In the genomic region with DNA sequence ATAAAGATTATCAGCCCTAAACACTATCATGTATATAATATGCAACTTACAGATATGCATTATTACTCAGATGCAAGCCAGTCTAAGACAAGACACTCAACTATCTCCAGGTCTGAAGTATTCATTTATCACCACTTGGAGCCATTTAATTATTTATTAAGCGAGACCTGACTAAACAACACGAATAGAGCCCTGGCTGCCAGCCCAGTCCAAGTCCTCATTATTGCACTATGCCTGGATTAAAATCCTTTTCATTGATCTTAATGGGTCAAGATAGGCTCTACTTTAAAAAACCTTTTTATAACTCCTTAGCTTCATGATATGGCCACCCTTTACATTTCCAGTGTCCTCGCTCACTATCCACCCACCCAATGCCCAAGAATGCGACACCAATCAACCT, we compare ENCODE assay signal across 35 cellular contexts.
DNase-seq lines count a peak whose midpoint lies in the region; ATAC-seq, FAIRE-seq and TF ChIP-seq lines count a peak whose summit lies in the region.
"Had no signal": no experiment of that assay in that cellular context is flagged by ENCODE, and none has a peak within 500 bp of the region (broad histone marks: within the 10 kb centered on the region; RNA-seq: fewer than 3 reads in every experiment).

No MANE protein-coding gene starts in this region.

- H3K27ac ChIP-seq in GM23338 (ENCODE audit: low read depth): no peak overlapping the region
- no peak overlapping the region for H3K27ac ChIP-seq in gastroesophageal sphincter
- H3K27ac ChIP-seq: BLaER1 treated with 17β-estradiol and CSF1 and Interleukin-3, amounts not matched to agents 10 nM and 100 nM; coronary artery; epithelial cell of prostate; psoas muscle had no signal

- peak overlapping the region; percentile 38; the same call in 1 of the 2 replicates for H3K4me2 ChIP-seq in GM23338
- H3K4me2 ChIP-seq: BLaER1 treated with 17β-estradiol and CSF1 and Interleukin-3, amounts not matched to agents 10 nM and 100 nM had no signal

- no peaks in the 10 kb centered on the region for H3K36me3 ChIP-seq in GM23338 (ENCODE audit: insufficient read depth)
- no peaks in the 10 kb centered on the region for H3K36me3 ChIP-seq in gastroesophageal sphincter
- H3K36me3 ChIP-seq: BLaER1 treated with 17β-estradiol and CSF1 and Interleukin-3, amounts not matched to agents 10 nM and 100 nM; upper lobe of left lung had no signal

- H4K20me1 ChIP-seq in GM23338 (replicated peaks; ENCODE audit: insufficient read depth): no peaks in the 10 kb centered on the region
- H4K20me1 ChIP-seq: BLaER1 treated with 17β-estradiol and CSF1 and Interleukin-3, amounts not matched to agents 10 nM and 100 nM had no signal

- H3K9me3 Mint-ChIP-seq in GM23338 (no peaks in the 10 kb centered on the region), nephron (no peaks in the 10 kb centered on the region)
- H3K9me3 Mint-ChIP-seq: activated CD4-positive, alpha-beta memory T cell treated with anti-CD3 and anti-CD28 coated beads for 36 hours; activated naive CD8-positive, alpha-beta T cell treated with anti-CD3 and anti-CD28 coated beads, Interleukin-2, amount 50 U/mL, for 24 hours; activated T-cell treated with anti-CD3 and anti-CD28 coated beads, Interleukin-2, amount 50 U/mL, for 72 hours; IgD-negative memory B cell; naive B cell; T-helper 2 cell treated with Interferon-gamma antibody and Interleukin-4, amounts not matched to agents 5 μg/mL and 100 μg/mL, for 36 hours had no signal

- no peak overlapping the region for H2AFZ ChIP-seq in GM23338

- TF ChIP-seq CTCF in GM23338 (conservative IDR thresholded peaks at IDR 0.05; ENCODE audit: low read depth in 2 of 2) (no peak), nephron (IDR thresholded peaks at IDR 0.05; ENCODE audit: unreplicated experiment in 3 of 3) (no peak), gastroesophageal sphincter (IDR thresholded peaks at IDR 0.05) (no peak)

- 55 to 61% methylated on average over 4 of the region's 4 CpGs for WGBS in gastroesophageal sphincter (ENCODE audit: low coverage in 1 of 2), 2 donors

- H3K36me3 Mint-ChIP-seq in GM23338 (ENCODE audit: low read depth) (no peaks in the 10 kb centered on the region), nephron (ENCODE audit: low read depth) (no peaks in the 10 kb centered on the region)
- H3K36me3 Mint-ChIP-seq: activated CD4-positive, alpha-beta memory T cell treated with anti-CD3 and anti-CD28 coated beads for 36 hours; naive B cell had no signal

- no peaks in the 10 kb centered on the region for H3K9me2 ChIP-seq in GM23338 (ENCODE audit: insufficient read depth)

- no peaks in the 10 kb centered on the region for H3K27me3 Mint-ChIP-seq in GM23338 (ENCODE audit: insufficient read depth, low read depth, poor library complexity)
- H3K27me3 Mint-ChIP-seq in nephron (ENCODE audit: low read depth): no peaks in the 10 kb centered on the region
- H3K27me3 Mint-ChIP-seq: IgD-negative memory B cell had no signal

- TF ChIP-seq POLR2A in gastroesophageal sphincter (IDR thresholded peaks at IDR 0.05): no peak

- no peak for TF ChIP-seq EP300 in gastroesophageal sphincter (IDR thresholded peaks at IDR 0.05)

- no peaks in the 10 kb centered on the region for H3K9me3 ChIP-seq in gastroesophageal sphincter
- H3K9me3 ChIP-seq: BLaER1 treated with 17β-estradiol and CSF1 and Interleukin-3, amounts not matched to agents 10 nM and 100 nM; psoas muscle; upper lobe of left lung had no signal

- H3K4me1 Mint-ChIP-seq in GM23338: peaks cover 38% of the 10 kb centered on the region
- H3K4me1 Mint-ChIP-seq in nephron: peaks cover 66% of the 10 kb centered on the region
- H3K4me1 Mint-ChIP-seq: activated naive CD8-positive, alpha-beta T cell treated with anti-CD3 and anti-CD28 coated beads, Interleukin-2, amount 50 U/mL, for 24 hours had no signal

- ATAC-seq in GM23338 (no peak), gastroesophageal sphincter (no peak)
- ATAC-seq: activated naive CD8-positive, alpha-beta T cell treated with anti-CD3 and anti-CD28 coated beads, Interleukin-2, amount 50 U/mL, for 24 hours; activated T-cell treated with anti-CD3 and anti-CD28 coated beads, Interleukin-2, amount 50 U/mL, for 72 hours; left ventricle myocardium superior; Panc1; psoas muscle had no signal

- DNase-seq in DMS153 treated with DMSO at 0.1 percent for 48 hours (lab: John Stamatoyannopoulos, UW; ENCODE audit: unreplicated experiment) (peak; percentile 59), GM23338 (ENCODE audit: low spot score) (no peak), NCI-H446 treated with DMSO at 0.1 percent for 48 hours (lab: John Stamatoyannopoulos, UW) (peak; percentile 15), urothelium cell line (ENCODE audit: low spot score) (no peak), H4 (ENCODE audit: low spot score) (no peak)
- DNase-seq: activated CD4-positive, alpha-beta memory T cell treated with anti-CD3 and anti-CD28 coated beads for 36 hours; activated CD4-positive, alpha-beta T cell treated with anti-CD3 and anti-CD28 coated beads for 1 hour; activated naive CD4-positive, alpha-beta T cell; activated naive CD8-positive, alpha-beta T cell treated with anti-CD3 and anti-CD28 coated beads, Interleukin-2, amount 50 U/mL, for 24 hours; activated T-cell treated with anti-CD3 and anti-CD28 coated beads, Interleukin-2, amount 50 U/mL, for 72 hours; caudate nucleus; effector memory CD4-positive, alpha-beta T cell; head of caudate nucleus; islet precursor cell; left ventricle myocardium superior; naive B cell; NCI-H1930; NCI-H524; occipital lobe; psoas muscle; SHP77 treated with DMSO at 0.1 percent for 48 hours; stimulated activated CD4-positive, alpha-beta T cell treated with anti-CD3 and anti-CD28 coated beads, Interleukin-15, amount 100 ng/mL, for 24 hours; stimulated activated CD4-positive, alpha-beta T cell treated with anti-CD3 and anti-CD28 coated beads, Interleukin-4, amount 100 ng/mL, for 4 hours; upper lobe of left lung had no signal

- no peaks in the 10 kb centered on the region for H3K27me3 ChIP-seq in GM23338 (ENCODE audit: insufficient read depth)
- H3K27me3 ChIP-seq in gastroesophageal sphincter: no peaks in the 10 kb centered on the region
- H3K27me3 ChIP-seq: BLaER1 treated with 17β-estradiol and CSF1 and Interleukin-3, amounts not matched to agents 10 nM and 100 nM; upper lobe of left lung had no signal

- H3K27ac Mint-ChIP-seq in GM23338: no peak overlapping the region
- peak overlapping the region in 2 of 3 experiments; percentile 39 to 50 for H3K27ac Mint-ChIP-seq in nephron
- H3K27ac Mint-ChIP-seq: activated CD4-positive, alpha-beta memory T cell treated with anti-CD3 and anti-CD28 coated beads for 36 hours; activated naive CD8-positive, alpha-beta T cell treated with anti-CD3 and anti-CD28 coated beads, Interleukin-2, amount 50 U/mL, for 24 hours; activated T-cell treated with anti-CD3 and anti-CD28 coated beads, Interleukin-2, amount 50 U/mL, for 72 hours; IgD-negative memory B cell; naive B cell; T-helper 2 cell treated with Interferon-gamma antibody and Interleukin-4, amounts not matched to agents 5 μg/mL and 100 μg/mL, for 36 hours had no signal

- no peaks in the 10 kb centered on the region for H3F3A ChIP-seq in GM23338 (replicated peaks; ENCODE audit: low read depth)

- H3K79me2 ChIP-seq in GM23338 (replicated peaks; ENCODE audit: insufficient read depth): no peaks in the 10 kb centered on the region

- H3K4me3 Mint-ChIP-seq in GM23338 (no peak overlapping the region), nephron (no peak overlapping the region)
- H3K4me3 Mint-ChIP-seq: activated CD4-positive, alpha-beta memory T cell treated with anti-CD3 and anti-CD28 coated beads for 36 hours; activated naive CD8-positive, alpha-beta T cell treated with anti-CD3 and anti-CD28 coated beads, Interleukin-2, amount 50 U/mL, for 24 hours; activated T-cell treated with anti-CD3 and anti-CD28 coated beads, Interleukin-2, amount 50 U/mL, for 72 hours; IgD-negative memory B cell; naive B cell; T-helper 2 cell treated with Interferon-gamma antibody and Interleukin-4, amounts not matched to agents 5 μg/mL and 100 μg/mL, for 36 hours had no signal

- no peak overlapping the region for H3K4me3 ChIP-seq in GM23338
- H3K4me3 ChIP-seq in gastroesophageal sphincter: no peak overlapping the region
- H3K4me3 ChIP-seq: BLaER1 treated with 17β-estradiol and CSF1 and Interleukin-3, amounts not matched to agents 10 nM and 100 nM; coronary artery; psoas muscle; upper lobe of left lung had no signal

- no peak for FAIRE-seq in urothelium cell line (lab: Jason Lieb, UNC)
- FAIRE-seq: astrocyte, GM19239, H54 had no signal

- H3K4me1 ChIP-seq in GM23338 (ENCODE audit: insufficient read depth) (peaks cover 34% of the 10 kb centered on the region), gastroesophageal sphincter (peaks cover 0 to 29% (median 6%) of the 10 kb centered on the region in 3 donors)

Comparison
In these comparisons a context has a peak if more than half of its experiments do, and no peak if none do; other contexts are left out.
1. DNase-seq: peak in DMS153 treated with DMSO at 0.1 percent for 48 hours (single experiment) and NCI-H446 treated with DMSO at 0.1 percent for 48 hours (single experiment); none in GM23338 (single experiment), urothelium cell line (single experiment) and H4 (single experiment).